In the genomic region with DNA sequence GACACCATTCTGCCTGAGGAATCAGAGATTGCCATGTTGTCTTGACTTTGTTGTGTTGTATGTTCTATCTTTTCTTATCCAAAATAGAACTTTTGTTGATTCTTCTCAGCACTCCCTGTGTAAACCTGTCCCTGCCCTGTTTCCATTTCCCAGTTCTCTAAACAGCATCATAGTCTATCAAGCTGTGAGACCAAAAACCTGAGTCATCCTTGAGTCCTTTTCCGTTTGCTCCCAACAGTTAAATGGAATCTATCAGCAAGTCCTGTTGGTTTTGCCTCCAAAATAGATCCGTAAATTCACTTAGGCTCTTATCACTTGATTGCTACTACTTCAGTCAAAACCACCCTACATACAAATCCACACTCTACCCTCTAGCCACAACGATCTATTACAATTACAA, we compare ENCODE assay signal across 23 cellular contexts.
"Had no signal": no experiment of that assay in that cellular context is flagged by ENCODE, and none has a peak within 500 bp of the region (broad histone marks: within the 10 kb centered on the region; RNA-seq: fewer than 3 reads in every experiment).

No MANE protein-coding gene starts in this region.

- H3K4me1 ChIP-seq: colonic mucosa, esophagus squamous epithelium, gastrocnemius medialis, left ventricle myocardium inferior, prostate gland, spleen, uterus had no signal

- H3K4me3 ChIP-seq: colonic mucosa, dorsolateral prefrontal cortex, esophagus squamous epithelium, gastrocnemius medialis, left ventricle myocardium inferior, prostate gland, spleen, testis, uterus had no signal

- DNase-seq: activated CD4-positive, alpha-beta T cell treated with anti-CD3 and anti-CD28 coated beads for 1 hour; activated CD4-positive, alpha-beta T cell treated with anti-CD3 and anti-CD28 coated beads, Interleukin-2, amount 50 U/mL, for 1 hour; activated CD8-positive, alpha-beta T cell treated with anti-CD3 and anti-CD28 coated beads, Interleukin-2, amount 10 ng/mL, durations not matched to agents 7 days and 5 days; activated gamma-delta T cell treated with Interleukin-2 at 50 U/mL for 16 hours; activated T-cell treated with anti-CD3 and anti-CD28 coated beads, Interleukin-2, amount 50 U/mL, for 1 hour; anterior cingulate cortex; brain microvascular endothelial cell; central memory CD4-positive, alpha-beta T cell; colonic mucosa; dorsolateral prefrontal cortex; effector memory CD8-positive, alpha-beta T cell; esophagus squamous epithelium; gastrocnemius medialis; hippocampal formation; left ventricle myocardium inferior; natural killer cell; spleen; stimulated activated CD4-positive, alpha-beta T cell treated with anti-CD3 and anti-CD28 coated beads, Interleukin-4, amount 100 ng/mL, for 1 hour; stimulated activated naive CD4-positive, alpha-beta T cell; testis; trophoblast cell; uterus had no signal

- H3K36me3 ChIP-seq: brain microvascular endothelial cell, colonic mucosa, esophagus squamous epithelium, gastrocnemius medialis, left ventricle myocardium inferior, prostate gland, spleen, uterus had no signal

- H3K27ac ChIP-seq: brain microvascular endothelial cell, colonic mucosa, dorsolateral prefrontal cortex, esophagus squamous epithelium, gastrocnemius medialis, left ventricle myocardium inferior, prostate gland, spleen, testis, uterus had no signal

- H3K9me3 ChIP-seq: colonic mucosa, esophagus squamous epithelium, gastrocnemius medialis, left ventricle myocardium inferior, prostate gland, testis, uterus had no signal

- ATAC-seq: activated CD8-positive, alpha-beta T cell treated with anti-CD3 and anti-CD28 coated beads, Interleukin-2, amount 10 ng/mL, durations not matched to agents 7 days and 5 days; effector memory CD8-positive, alpha-beta T cell; gastrocnemius medialis; natural killer cell had no signal
